ENCODE assay signal across 8 cellular contexts in the genomic region with DNA sequence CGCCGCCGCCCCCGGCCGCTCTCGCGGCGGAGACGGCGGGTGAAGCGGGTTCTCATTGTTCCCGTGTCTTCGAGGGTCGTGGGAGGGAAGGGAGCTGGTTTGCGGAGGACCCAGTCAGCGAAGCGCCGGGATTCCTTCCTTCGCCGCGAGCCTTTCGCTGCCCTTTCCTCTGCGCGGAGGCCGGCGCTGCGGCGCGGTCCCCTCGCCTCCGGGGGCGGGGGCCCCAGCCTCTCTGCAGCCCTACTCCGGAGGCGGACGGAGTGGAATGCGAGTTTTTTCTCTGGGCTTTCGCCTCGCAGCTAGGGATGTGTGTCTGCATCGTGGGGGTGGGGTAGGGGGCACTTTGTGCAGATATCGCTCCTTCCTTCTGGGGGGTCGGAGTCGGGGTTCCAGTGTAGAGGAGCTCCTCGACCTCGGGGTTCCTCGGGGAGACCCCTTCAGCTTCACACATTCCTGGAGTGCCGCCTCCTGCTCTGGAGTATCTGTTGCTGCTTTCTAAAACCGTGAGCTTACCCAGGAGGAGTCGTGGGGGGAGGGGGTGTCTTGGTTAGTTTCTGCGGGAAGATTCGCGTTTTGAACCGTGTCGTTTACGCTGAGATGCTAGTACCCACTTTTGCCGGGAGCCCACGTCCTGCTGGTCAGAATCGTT. TPM values are rescaled to one million over a fixed set of nuclear protein-coding genes. Genes with fewer than 3 reads are reported as not detected.
DNase-seq lines count a peak whose midpoint lies in the region; ATAC-seq and TF ChIP-seq lines count a peak whose summit lies in the region.

No MANE protein-coding gene starts in this region.

- H3K27me3 ChIP-seq in KMS-11 (ENCODE audit: insufficient read depth, low read depth) = no peaks in the 10 kb centered on the region
- H3K27me3 ChIP-seq in ectodermal cell (ENCODE audit: control insufficient read depth, insufficient read depth, low read length, poor library complexity, severe bottlenecking) = peaks cover 3% of the 10 kb centered on the region

- peak overlapping the region; percentile 88 for H2AFZ ChIP-seq in KMS-11 (ENCODE audit: low read depth)

- H3K36me3 ChIP-seq in KMS-11 (ENCODE audit: insufficient read depth) (no peaks in the 10 kb centered on the region), ectodermal cell (ENCODE audit: control insufficient read depth, insufficient read depth, low read length) (no peaks in the 10 kb centered on the region)

- peak overlapping the region; percentile 87 for H3K27ac Mint-ChIP-seq in stimulated activated naive B cell treated with anti-CD40 and anti-IgM and Interleukin-4, amounts not matched to agents 10 μg/mL and 1 μg/mL and 100 μg/mL, for 72 hours

- TF ChIP-seq CTCF in KMS-11 (conservative IDR thresholded peaks at IDR 0.05; ENCODE audit: low read depth, low read length) = no peak
- no peak for TF ChIP-seq CTCF in VCaP (conservative IDR thresholded peaks at IDR 0.05)

- H3K27ac ChIP-seq in KMS-11 = peak overlapping the region; percentile 31
- H3K27ac ChIP-seq in VCaP = peak overlapping the region; percentile 80
- peak overlapping the region; percentile 73 for H3K27ac ChIP-seq in ectodermal cell (ENCODE audit: insufficient read depth, low read depth, low read length, poor library complexity, severe bottlenecking)

- peak; percentile 22 for ATAC-seq in GM21576 (IDR thresholded peaks at IDR 0.05; ENCODE audit: unreplicated experiment)
- ATAC-seq in stimulated activated naive B cell treated with anti-CD40 and anti-IgM and Interleukin-4, amounts not matched to agents 10 μg/mL and 1 μg/mL and 100 μg/mL, for 72 hours (replicated peaks) = peak; percentile 50 to 59

- peaks cover 0 to 1% of the 10 kb centered on the region in 2 donors for H3K36me3 Mint-ChIP-seq in stimulated activated naive B cell treated with anti-CD40 and anti-IgM and Interleukin-4, amounts not matched to agents 10 μg/mL and 1 μg/mL and 100 μg/mL, for 72 hours

- peaks cover 9% of the 10 kb centered on the region; the same call in 1 of the 2 replicates for H4K20me1 ChIP-seq in KMS-11 (ENCODE audit: insufficient read depth)

- DNase-seq in ELF-1 (ENCODE audit: low read depth, low spot score) (peak; percentile 75), medulla oblongata (ENCODE audit: extremely low spot score) (peak; percentile 38), SHP77 treated with DMSO at 0.1 percent for 48 hours (lab: John Stamatoyannopoulos, UW) (no peak)
- DNase-seq in stimulated activated naive B cell treated with anti-CD40 and anti-IgM and Interleukin-4, amounts not matched to agents 10 μg/mL and 1 μg/mL and 100 μg/mL, for 72 hours = peak; percentile 6

- H3K4me2 ChIP-seq in KMS-11 = peak overlapping the region; percentile 96

- no peaks in the 10 kb centered on the region for H3K27me3 Mint-ChIP-seq in stimulated activated naive B cell treated with anti-CD40 and anti-IgM and Interleukin-4, amounts not matched to agents 10 μg/mL and 1 μg/mL and 100 μg/mL, for 72 hours

- H3K9me3 Mint-ChIP-seq in stimulated activated naive B cell treated with anti-CD40 and anti-IgM and Interleukin-4, amounts not matched to agents 10 μg/mL and 1 μg/mL and 100 μg/mL, for 72 hours = no peaks in the 10 kb centered on the region

- H3K4me3 ChIP-seq in KMS-11 (IDR thresholded peaks at IDR 0.05; ENCODE audit: insufficient read depth, low read depth, low read length) = peak overlapping the region; percentile 91
- peak overlapping the region; percentile 95 for H3K4me3 ChIP-seq in ectodermal cell (ENCODE audit: insufficient read depth, low read depth, low read length)

- H3K4me3 Mint-ChIP-seq in stimulated activated naive B cell treated with anti-CD40 and anti-IgM and Interleukin-4, amounts not matched to agents 10 μg/mL and 1 μg/mL and 100 μg/mL, for 72 hours = peak overlapping the region; percentile 95 to 97

- peaks cover 15 to 42% of the 10 kb centered on the region in 2 donors for H3K4me1 Mint-ChIP-seq in stimulated activated naive B cell treated with anti-CD40 and anti-IgM and Interleukin-4, amounts not matched to agents 10 μg/mL and 1 μg/mL and 100 μg/mL, for 72 hours

- H3K9me3 ChIP-seq in ectodermal cell (ENCODE audit: control insufficient read depth, low read length) = no peaks in the 10 kb centered on the region

- peak overlapping the region; percentile 76 for H3K9ac ChIP-seq in KMS-11

- 0% methylated on average over 57 of the region's 57 CpGs for WGBS in ectodermal cell, 2 experiments

- H3K79me2 ChIP-seq in KMS-11 (ENCODE audit: insufficient read depth, low read depth) = peaks cover 44% of the 10 kb centered on the region

- H3K4me1 ChIP-seq in KMS-11 (ENCODE audit: low read depth, poor library complexity, severe bottlenecking) (peaks cover 20% of the 10 kb centered on the region), ectodermal cell (ENCODE audit: control insufficient read depth, insufficient read depth, low read length) (peaks cover 12% of the 10 kb centered on the region)

RNA-seq across cellular contexts. Expression of a gene that starts 0.6 kb away (rescaled TPM):
- 57.5 TPM for polyA plus RNA-seq in ectodermal cell (2013, experiment 1 of 4)
- polyA plus RNA-seq in ectodermal cell (2013, experiment 2 of 4) = 53.4 TPM
- 49.8 TPM for polyA plus RNA-seq in ectodermal cell (2013, experiment 3 of 4)
- 55.3 TPM for polyA plus RNA-seq in ectodermal cell (2013, experiment 4 of 4)
